1 cellular context compared by ENCODE assay signal in genomic region chr1:159942700-159943640, GRCh38.
TF ChIP-seq lines count a peak whose summit lies in the region.

No MANE protein-coding gene starts in this region.

TF ChIP-seq in WTC11, 78 proteins besides CTCF, POLR2A, EP300 and RAD21 (continued from another document):
- TF ChIP-seq, protein P1, sequence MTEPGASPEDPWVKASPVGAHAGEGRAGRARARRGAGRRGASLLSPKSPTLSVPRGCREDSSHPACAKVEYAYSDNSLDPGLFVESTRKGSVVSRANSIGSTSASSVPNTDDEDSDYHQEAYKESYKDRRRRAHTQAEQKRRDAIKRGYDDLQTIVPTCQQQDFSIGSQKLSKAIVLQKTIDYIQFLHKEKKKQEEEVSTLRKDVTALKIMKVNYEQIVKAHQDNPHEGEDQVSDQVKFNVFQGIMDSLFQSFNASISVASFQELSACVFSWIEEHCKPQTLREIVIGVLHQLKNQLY (CRISPR knock-in tag; IDR thresholded peaks at IDR 0.05): no peak
- TF ChIP-seq NFYB (CRISPR knock-in tag; conservative IDR thresholded peaks at IDR 0.05; ENCODE audit: low read depth): no peak
- no peak for TF ChIP-seq ESRRA (CRISPR knock-in tag; IDR thresholded peaks at IDR 0.05; ENCODE audit: borderline replicate concordance)
- TF ChIP-seq FOXP4 (CRISPR knock-in tag; IDR thresholded peaks at IDR 0.05): no peak
- TF ChIP-seq GRHL2 (CRISPR knock-in tag; IDR thresholded peaks at IDR 0.05; ENCODE audit: insufficient replicate concordance, severe bottlenecking): no peak
- TF ChIP-seq IRF1 (CRISPR knock-in tag; IDR thresholded peaks at IDR 0.05): no peak
- no peak for TF ChIP-seq ZNF423 (CRISPR knock-in tag; IDR thresholded peaks at IDR 0.05)
- TF ChIP-seq ZNF281 (CRISPR knock-in tag; IDR thresholded peaks at IDR 0.05): no peak
TF ChIP-seq in WTC11: peak in this region for 0.
